Comparison of ENCODE assay signal across 27 cellular contexts in genomic region chr2:22901471-22901870, GRCh38.
"Had no signal": no experiment of that assay in that cellular context is flagged by ENCODE, and none has a peak within 500 bp of the region (broad histone marks: within the 10 kb centered on the region; RNA-seq: fewer than 3 reads in every experiment).

No MANE protein-coding gene starts in this region.

- H3K79me2 ChIP-seq: hepatocyte had no signal

- DNase-seq: activated CD4-positive, alpha-beta T cell treated with anti-CD3 and anti-CD28 coated beads for 48 hours; activated CD4-positive, alpha-beta T cell treated with anti-CD3 and anti-CD28 coated beads, Interleukin-2, amount 50 U/mL, for 48 hours; activated CD8-positive, alpha-beta memory T cell treated with anti-CD3 and anti-CD28 coated beads for 24 hours; activated effector memory CD4-positive, alpha-beta T cell treated with anti-CD3 and anti-CD28 coated beads, Interleukin-2, amount 50 U/mL, for 16 hours; activated naive CD4-positive, alpha-beta T cell treated with anti-CD3 and anti-CD28 coated beads for 36 hours; activated naive CD8-positive, alpha-beta T cell treated with anti-CD3 and anti-CD28 coated beads for 36 hours; brain microvascular endothelial cell; central memory CD4-positive, alpha-beta T cell; gastrocnemius medialis; islet precursor cell; left colon; lower lobe of right lung; mucosa of descending colon; stimulated activated CD4-positive, alpha-beta T cell treated with anti-CD3 and anti-CD28 coated beads, Interleukin-2, amount 100 ng/mL, for 48 hours; stimulated activated naive CD4-positive, alpha-beta T cell treated with Interleukin-2 at 50 U/mL for 16 hours; T-helper 17 cell; T1000; testis; transverse colon; WERI-Rb-1 had no signal

- H3K4me1 ChIP-seq: ascending aorta, gastrocnemius medialis, lower lobe of right lung, right atrium auricular region, testis, transverse colon had no signal

- H3K27me3 ChIP-seq: ascending aorta, brain microvascular endothelial cell, gastrocnemius medialis, hepatocyte, neutrophil, right atrium auricular region, testis, transverse colon had no signal

- H3K36me3 ChIP-seq: ascending aorta, brain microvascular endothelial cell, gastrocnemius medialis, lower lobe of right lung, neutrophil, right atrium auricular region, transverse colon, WERI-Rb-1 had no signal

- H2AFZ ChIP-seq: hepatocyte had no signal

- ATAC-seq: activated CD4-positive, CD25-positive, alpha-beta regulatory T cell treated with anti-CD3 and anti-CD28 coated beads, Interleukin-2, amount 50 U/mL, for 24 hours; gastrocnemius medialis; left colon; lower lobe of right lung; mucosa of descending colon; natural killer cell treated with Interleukin-12 subunit alpha and Interleukin-12 subunit beta and Interleukin-15 and Interleukin-18, amount 100 ng/mL, for 72 hours; SK-N-SH treated with all-trans-retinoic acid at 6 μM for 48 hours; T-helper 17 cell had no signal

- H3K27ac ChIP-seq: ascending aorta, brain microvascular endothelial cell, gastrocnemius medialis, hepatocyte, lower lobe of right lung, neutrophil, right atrium auricular region, testis, transverse colon, WERI-Rb-1 had no signal

- H3K4me3 ChIP-seq: ascending aorta, gastrocnemius medialis, hepatocyte, lower lobe of right lung, mucosa of descending colon, right atrium auricular region, testis, transverse colon had no signal

- H3K9me3 ChIP-seq: ascending aorta, gastrocnemius medialis, lower lobe of right lung, mucosa of descending colon, neutrophil, right atrium auricular region, testis, transverse colon had no signal

- H3K4me2 ChIP-seq: hepatocyte had no signal
